3 cellular contexts compared by ENCODE assay signal in the genomic region with DNA sequence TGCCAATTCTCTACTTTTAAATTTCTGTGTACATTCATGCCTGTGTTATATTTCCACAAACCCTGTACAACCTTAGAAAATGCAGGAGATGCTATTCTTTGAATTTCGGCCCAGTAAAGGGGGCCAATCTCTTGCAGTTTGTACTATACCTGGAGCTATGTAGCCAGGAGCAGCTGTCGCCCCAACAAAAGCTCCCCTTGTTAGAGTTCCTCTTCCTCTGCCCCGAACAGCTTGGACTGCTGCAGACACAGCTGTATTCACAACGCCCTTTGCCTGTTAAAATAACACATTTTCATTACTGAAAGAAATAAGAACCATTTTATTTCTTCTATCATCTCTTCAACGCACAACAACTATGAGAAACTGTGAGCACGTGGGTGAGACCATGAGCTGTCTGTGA.
TF ChIP-seq lines count a peak whose summit lies in the region.

No MANE protein-coding gene starts in this region.

TF ChIP-seq in IMR-90, 13 proteins besides CTCF, POLR2A, EP300 and RAD21:
- no peak for TF ChIP-seq CEBPB (IDR thresholded peaks at IDR 0.05; ENCODE audit: low read depth, low read length)
- TF ChIP-seq RFX5 (IDR thresholded peaks at IDR 0.05; ENCODE audit: low read depth, low read length), result no peak
TF ChIP-seq in IMR-90: peak in this region for 0.

TF ChIP-seq in K562, 482 proteins besides CTCF, POLR2A, EP300 and RAD21:
- TF ChIP-seq, protein P1, sequence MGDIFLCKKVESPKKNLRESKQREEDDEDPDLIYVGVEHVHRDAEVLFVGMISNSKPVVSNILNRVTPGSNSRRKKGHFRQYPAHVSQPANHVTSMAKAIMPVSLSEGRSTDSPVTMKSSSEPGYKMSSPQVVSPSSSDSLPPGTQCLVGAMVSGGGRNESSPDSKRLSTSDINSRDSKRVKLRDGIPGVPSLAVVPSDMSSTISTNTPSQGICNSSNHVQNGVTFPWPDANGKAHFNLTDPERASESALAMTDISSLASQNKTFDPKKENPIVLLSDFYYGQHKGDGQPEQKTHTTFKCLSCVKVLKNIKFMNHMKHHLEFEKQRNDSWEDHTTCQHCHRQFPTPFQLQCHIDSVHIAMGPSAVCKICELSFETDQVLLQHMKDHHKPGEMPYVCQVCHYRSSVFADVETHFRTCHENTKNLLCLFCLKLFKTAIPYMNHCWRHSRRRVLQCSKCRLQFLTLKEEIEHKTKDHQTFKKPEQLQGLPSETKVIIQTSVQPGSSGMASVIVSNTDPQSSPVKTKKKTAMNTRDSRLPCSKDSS (IDR thresholded peaks at IDR 0.05; ENCODE audit: low read depth, partially characterized antibody), result no peak
- TF ChIP-seq MCM7 (IDR thresholded peaks at IDR 0.05), result no peak
- TF ChIP-seq, protein P2, sequence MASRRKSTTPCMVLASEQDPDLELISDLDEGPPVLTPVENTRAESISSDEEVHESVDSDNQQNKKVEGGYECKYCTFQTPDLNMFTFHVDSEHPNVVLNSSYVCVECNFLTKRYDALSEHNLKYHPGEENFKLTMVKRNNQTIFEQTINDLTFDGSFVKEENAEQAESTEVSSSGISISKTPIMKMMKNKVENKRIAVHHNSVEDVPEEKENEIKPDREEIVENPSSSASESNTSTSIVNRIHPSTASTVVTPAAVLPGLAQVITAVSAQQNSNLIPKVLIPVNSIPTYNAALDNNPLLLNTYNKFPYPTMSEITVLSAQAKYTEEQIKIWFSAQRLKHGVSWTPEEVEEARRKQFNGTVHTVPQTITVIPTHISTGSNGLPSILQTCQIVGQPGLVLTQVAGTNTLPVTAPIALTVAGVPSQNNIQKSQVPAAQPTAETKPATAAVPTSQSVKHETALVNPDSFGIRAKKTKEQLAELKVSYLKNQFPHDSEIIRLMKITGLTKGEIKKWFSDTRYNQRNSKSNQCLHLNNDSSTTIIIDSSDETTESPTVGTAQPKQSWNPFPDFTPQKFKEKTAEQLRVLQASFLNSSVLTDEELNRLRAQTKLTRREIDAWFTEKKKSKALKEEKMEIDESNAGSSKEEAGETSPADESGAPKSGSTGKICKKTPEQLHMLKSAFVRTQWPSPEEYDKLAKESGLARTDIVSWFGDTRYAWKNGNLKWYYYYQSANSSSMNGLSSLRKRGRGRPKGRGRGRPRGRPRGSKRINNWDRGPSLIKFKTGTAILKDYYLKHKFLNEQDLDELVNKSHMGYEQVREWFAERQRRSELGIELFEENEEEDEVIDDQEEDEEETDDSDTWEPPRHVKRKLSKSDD (conservative IDR thresholded peaks at IDR 0.05; ENCODE audit: low read length), result no peak
- no peak for TF ChIP-seq KDM2B (CRISPR knock-in tag; IDR thresholded peaks at IDR 0.05)
- no peak for TF ChIP-seq RBM17 (IDR thresholded peaks at IDR 0.05; ENCODE audit: borderline replicate concordance, low read depth, low read length)
- TF ChIP-seq, protein P3, sequence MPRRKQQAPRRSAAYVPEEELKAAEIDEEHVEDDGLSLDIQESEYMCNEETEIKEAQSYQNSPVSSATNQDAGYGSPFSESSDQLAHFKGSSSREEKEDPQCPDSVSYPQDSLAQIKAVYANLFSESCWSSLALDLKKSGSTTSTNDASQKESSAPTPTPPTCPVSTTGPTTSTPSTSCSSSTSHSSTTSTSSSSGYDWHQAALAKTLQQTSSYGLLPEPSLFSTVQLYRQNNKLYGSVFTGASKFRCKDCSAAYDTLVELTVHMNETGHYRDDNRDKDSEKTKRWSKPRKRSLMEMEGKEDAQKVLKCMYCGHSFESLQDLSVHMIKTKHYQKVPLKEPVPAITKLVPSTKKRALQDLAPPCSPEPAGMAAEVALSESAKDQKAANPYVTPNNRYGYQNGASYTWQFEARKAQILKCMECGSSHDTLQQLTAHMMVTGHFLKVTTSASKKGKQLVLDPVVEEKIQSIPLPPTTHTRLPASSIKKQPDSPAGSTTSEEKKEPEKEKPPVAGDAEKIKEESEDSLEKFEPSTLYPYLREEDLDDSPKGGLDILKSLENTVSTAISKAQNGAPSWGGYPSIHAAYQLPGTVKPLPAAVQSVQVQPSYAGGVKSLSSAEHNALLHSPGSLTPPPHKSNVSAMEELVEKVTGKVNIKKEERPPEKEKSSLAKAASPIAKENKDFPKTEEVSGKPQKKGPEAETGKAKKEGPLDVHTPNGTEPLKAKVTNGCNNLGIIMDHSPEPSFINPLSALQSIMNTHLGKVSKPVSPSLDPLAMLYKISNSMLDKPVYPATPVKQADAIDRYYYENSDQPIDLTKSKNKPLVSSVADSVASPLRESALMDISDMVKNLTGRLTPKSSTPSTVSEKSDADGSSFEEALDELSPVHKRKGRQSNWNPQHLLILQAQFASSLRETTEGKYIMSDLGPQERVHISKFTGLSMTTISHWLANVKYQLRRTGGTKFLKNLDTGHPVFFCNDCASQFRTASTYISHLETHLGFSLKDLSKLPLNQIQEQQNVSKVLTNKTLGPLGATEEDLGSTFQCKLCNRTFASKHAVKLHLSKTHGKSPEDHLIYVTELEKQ (CRISPR knock-in tag; IDR thresholded peaks at IDR 0.05), result no peak
- no peak for TF ChIP-seq EHMT2 (IDR thresholded peaks at IDR 0.05)
- TF ChIP-seq E2F3 (CRISPR knock-in tag; IDR thresholded peaks at IDR 0.05), result no peak
- no peak for TF ChIP-seq ETV5 (CRISPR knock-in tag; IDR thresholded peaks at IDR 0.05; ENCODE audit: low read depth)
- no peak for TF ChIP-seq TCF7 (IDR thresholded peaks at IDR 0.05; ENCODE audit: borderline replicate concordance)
- no peak for TF ChIP-seq MTA3 (IDR thresholded peaks at IDR 0.05; ENCODE audit: borderline replicate concordance)
- no peak for TF ChIP-seq ZBTB7A (IDR thresholded peaks at IDR 0.05; ENCODE audit: borderline replicate concordance, control insufficient read depth, low read depth, low read length)
- TF ChIP-seq, protein P4, sequence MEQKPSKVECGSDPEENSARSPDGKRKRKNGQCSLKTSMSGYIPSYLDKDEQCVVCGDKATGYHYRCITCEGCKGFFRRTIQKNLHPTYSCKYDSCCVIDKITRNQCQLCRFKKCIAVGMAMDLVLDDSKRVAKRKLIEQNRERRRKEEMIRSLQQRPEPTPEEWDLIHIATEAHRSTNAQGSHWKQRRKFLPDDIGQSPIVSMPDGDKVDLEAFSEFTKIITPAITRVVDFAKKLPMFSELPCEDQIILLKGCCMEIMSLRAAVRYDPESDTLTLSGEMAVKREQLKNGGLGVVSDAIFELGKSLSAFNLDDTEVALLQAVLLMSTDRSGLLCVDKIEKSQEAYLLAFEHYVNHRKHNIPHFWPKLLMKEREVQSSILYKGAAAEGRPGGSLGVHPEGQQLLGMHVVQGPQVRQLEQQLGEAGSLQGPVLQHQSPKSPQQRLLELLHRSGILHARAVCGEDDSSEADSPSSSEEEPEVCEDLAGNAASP (IDR thresholded peaks at IDR 0.05), result no peak
- TF ChIP-seq ILK (tag; IDR thresholded peaks at IDR 0.05; ENCODE audit: borderline replicate concordance, low read depth), result no peak
- no peak for TF ChIP-seq ZNF583 (CRISPR knock-in tag; IDR thresholded peaks at IDR 0.05)
- TF ChIP-seq, protein P5, sequence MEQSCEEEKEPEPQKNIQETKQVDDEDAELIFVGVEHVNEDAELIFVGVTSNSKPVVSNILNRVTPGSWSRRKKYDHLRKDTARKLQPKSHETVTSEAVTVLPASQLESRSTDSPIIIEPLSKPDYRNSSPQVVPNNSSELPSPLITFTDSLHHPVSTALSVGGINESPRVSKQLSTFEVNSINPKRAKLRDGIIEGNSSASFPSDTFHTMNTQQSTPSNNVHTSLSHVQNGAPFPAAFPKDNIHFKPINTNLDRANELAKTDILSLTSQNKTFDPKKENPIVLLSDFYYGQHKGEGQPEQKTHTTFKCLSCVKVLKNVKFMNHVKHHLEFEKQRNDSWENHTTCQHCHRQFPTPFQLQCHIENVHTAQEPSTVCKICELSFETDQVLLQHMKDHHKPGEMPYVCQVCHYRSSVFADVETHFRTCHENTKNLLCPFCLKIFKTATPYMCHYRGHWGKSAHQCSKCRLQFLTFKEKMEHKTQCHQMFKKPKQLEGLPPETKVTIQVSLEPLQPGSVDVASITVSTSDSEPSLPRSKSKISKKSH (CRISPR knock-in tag; IDR thresholded peaks at IDR 0.05), result no peak
TF ChIP-seq in K562: peak in this region for 0.

TF ChIP-seq in HEK293T, 16 proteins besides CTCF, POLR2A, EP300 and RAD21:
- TF ChIP-seq ZNF384 (IDR thresholded peaks at IDR 0.05) (no peak), TARDBP (IDR thresholded peaks at IDR 0.05) (no peak), FOXK2 (IDR thresholded peaks at IDR 0.05) (no peak), NFRKB (IDR thresholded peaks at IDR 0.05) (no peak), SP1 (IDR thresholded peaks at IDR 0.05) (no peak), HDGF (IDR thresholded peaks at IDR 0.05; ENCODE audit: borderline replicate concordance) (no peak), FOXM1 (IDR thresholded peaks at IDR 0.05; ENCODE audit: borderline replicate concordance) (no peak), LEF1 (IDR thresholded peaks at IDR 0.05; ENCODE audit: borderline replicate concordance) (no peak), L3MBTL2 (conservative IDR thresholded peaks at IDR 0.05) (no peak), SUZ12 (IDR thresholded peaks at IDR 0.05) (no peak), CTBP1 (IDR thresholded peaks at IDR 0.05; ENCODE audit: borderline replicate concordance) (no peak), FOXA1 (IDR thresholded peaks at IDR 0.05) (no peak)
- TF ChIP-seq, protein P6, sequence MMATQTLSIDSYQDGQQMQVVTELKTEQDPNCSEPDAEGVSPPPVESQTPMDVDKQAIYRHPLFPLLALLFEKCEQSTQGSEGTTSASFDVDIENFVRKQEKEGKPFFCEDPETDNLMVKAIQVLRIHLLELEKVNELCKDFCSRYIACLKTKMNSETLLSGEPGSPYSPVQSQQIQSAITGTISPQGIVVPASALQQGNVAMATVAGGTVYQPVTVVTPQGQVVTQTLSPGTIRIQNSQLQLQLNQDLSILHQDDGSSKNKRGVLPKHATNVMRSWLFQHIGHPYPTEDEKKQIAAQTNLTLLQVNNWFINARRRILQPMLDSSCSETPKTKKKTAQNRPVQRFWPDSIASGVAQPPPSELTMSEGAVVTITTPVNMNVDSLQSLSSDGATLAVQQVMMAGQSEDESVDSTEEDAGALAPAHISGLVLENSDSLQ (IDR thresholded peaks at IDR 0.05), result no peak
